In the genomic region with DNA sequence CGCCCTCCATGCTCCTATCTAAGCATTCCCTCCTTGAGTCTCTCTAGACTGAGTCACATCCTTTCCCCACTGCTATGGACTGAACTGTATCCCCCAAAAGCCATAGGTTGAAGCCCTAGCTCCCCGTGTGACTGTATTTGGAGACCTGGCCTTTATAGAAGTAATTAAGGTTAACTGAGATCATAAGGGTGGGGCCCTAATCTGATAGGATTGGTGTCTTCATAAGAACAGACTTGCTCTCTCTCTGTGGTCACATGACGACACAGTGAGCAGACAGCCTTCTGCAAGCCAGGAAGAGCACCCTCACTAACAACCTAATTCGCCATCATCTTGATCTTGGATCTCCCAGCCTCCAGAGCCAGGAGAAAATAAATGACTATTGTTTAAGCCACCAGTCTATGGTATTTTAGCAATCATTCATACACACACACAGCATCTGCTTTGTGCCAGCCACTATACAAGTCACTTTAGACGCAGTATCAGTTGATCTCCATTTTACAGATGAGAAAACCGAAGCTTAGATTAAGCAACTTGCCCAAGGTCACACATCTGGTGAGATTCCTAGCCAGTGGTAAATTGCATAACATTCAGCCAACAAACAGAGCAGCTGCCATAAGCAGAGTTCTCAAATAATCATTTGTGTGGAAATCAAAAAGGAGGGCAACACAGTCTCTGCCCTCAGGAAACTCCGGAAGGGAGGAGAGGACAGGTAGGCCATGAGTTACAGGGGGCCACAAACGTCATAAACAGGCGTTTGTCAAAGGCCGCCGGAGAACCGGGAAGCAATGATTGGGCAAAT, we compare ENCODE assay signal across 8 cellular contexts.
DNase-seq lines count a peak whose midpoint lies in the region; ATAC-seq and TF ChIP-seq lines count a peak whose summit lies in the region.

No MANE protein-coding gene starts in this region.

- H3K4me3 Mint-ChIP-seq in neural crest cell: peak overlapping the region; percentile 77

- no peaks in the 10 kb centered on the region for H3K9me2 ChIP-seq in DOHH2 (replicated peaks; ENCODE audit: control insufficient read depth, low read length)

- DNase-seq in NAMALWA (ENCODE audit: low spot score) (peak; percentile 9), breast epithelium (ENCODE audit: low spot score in 2 of 2) (no peak), neural crest cell (ENCODE audit: low read depth, low spot score) (no peak), DMS53 (lab: John Stamatoyannopoulos, UW) (no peak), osteoblast (ENCODE audit: insufficient read length, low spot score, missing footprints) (no peak)
- no peak for DNase-seq in activated CD4-positive, alpha-beta T cell treated with anti-CD3 and anti-CD28 coated beads for 48 hours

- TF ChIP-seq CTCF in DOHH2 (IDR thresholded peaks at IDR 0.05; ENCODE audit: low read depth, low read length, poor library complexity, severe bottlenecking) (no peak), breast epithelium (IDR thresholded peaks at IDR 0.05) (no peak), neural crest cell (conservative IDR thresholded peaks at IDR 0.05) (no peak), osteoblast (IDR thresholded peaks at IDR 0.05; ENCODE audit: extremely low read depth, low read depth, low read length) (no peak)

- H3K36me3 ChIP-seq in DOHH2 (ENCODE audit: control insufficient read depth, low read length) (no peaks in the 10 kb centered on the region), breast epithelium (no peaks in the 10 kb centered on the region), osteoblast (ENCODE audit: insufficient read depth, low read length) (no peaks in the 10 kb centered on the region)

- no peak overlapping the region for H3K27ac Mint-ChIP-seq in neural crest cell (ENCODE audit: unreplicated experiment)

- peaks cover 2% of the 10 kb centered on the region; the same call in 1 of the 2 replicates for H3F3A ChIP-seq in DOHH2 (ENCODE audit: control insufficient read depth, insufficient read depth)

- H2AFZ ChIP-seq in osteoblast (ENCODE audit: low read length): no peak overlapping the region

- H3K9me3 ChIP-seq in DOHH2 (ENCODE audit: control insufficient read depth, insufficient read depth, low read length) (peaks cover 6% of the 10 kb centered on the region), breast epithelium (peaks cover 0 to 7% of the 10 kb centered on the region in 2 donors), osteoblast (ENCODE audit: low read depth, low read length) (peaks cover 3% of the 10 kb centered on the region)

- TF ChIP-seq POLR2A in breast epithelium (IDR thresholded peaks at IDR 0.05): no peak

- intact Hi-C loops in breast epithelium (cut with DNase I; ENCODE audit: low total_unique reads): loop anchor here (10.0 kb wide), 1 partner anchor 595 kb away; no protein-coding TSS in a partner anchor

- no peaks in the 10 kb centered on the region for H3K79me2 ChIP-seq in DOHH2 (ENCODE audit: control insufficient read depth, low read length)
- no peaks in the 10 kb centered on the region for H3K79me2 ChIP-seq in osteoblast (ENCODE audit: insufficient read depth, low read length)

- H3K4me1 Mint-ChIP-seq in neural crest cell: peaks cover 34% of the 10 kb centered on the region

- H3K27me3 ChIP-seq in DOHH2 (ENCODE audit: control insufficient read depth, low read length) (no peaks in the 10 kb centered on the region; the same call in 1 of the 2 replicates), breast epithelium (no peaks in the 10 kb centered on the region), osteoblast (ENCODE audit: insufficient read depth, low read length) (no peaks in the 10 kb centered on the region)

- H3K36me3 Mint-ChIP-seq in neural crest cell (ENCODE audit: low read depth): peaks cover 16% of the 10 kb centered on the region

- H4K20me1 ChIP-seq in DOHH2 (ENCODE audit: control insufficient read depth, insufficient read depth, low read depth, low read length): no peaks in the 10 kb centered on the region
- no peaks in the 10 kb centered on the region for H4K20me1 ChIP-seq in osteoblast (ENCODE audit: insufficient read depth, low read length)

- H3K9me3 Mint-ChIP-seq in neural crest cell: peaks cover 19% of the 10 kb centered on the region

- peaks cover 18% of the 10 kb centered on the region for H3K27me3 Mint-ChIP-seq in neural crest cell (ENCODE audit: low read depth)

- H3K4me2 ChIP-seq in DOHH2 (ENCODE audit: low read length) (peak overlapping the region; percentile 73; the same call in 1 of the 2 replicates), osteoblast (ENCODE audit: insufficient read depth, low read length) (no peak overlapping the region)

- H3K27ac ChIP-seq in DOHH2 (ENCODE audit: low read depth, low read length) (no peak overlapping the region), breast epithelium (peak overlapping the region; percentile 87 to 95), osteoblast (ENCODE audit: low read depth, low read length) (no peak overlapping the region)

- no peak for ATAC-seq in activated CD4-positive, CD25-positive, alpha-beta regulatory T cell treated with anti-CD3 and anti-CD28 coated beads, Interleukin-2, amount 50 U/mL, for 24 hours

- H3K4me3 ChIP-seq in DOHH2 (ENCODE audit: low read length): no peak overlapping the region; the same call in 1 of the 2 replicates
- H3K4me3 ChIP-seq in breast epithelium: no peak overlapping the region
- H3K4me3 ChIP-seq in osteoblast (ENCODE audit: insufficient read depth, low read length): no peak overlapping the region

- peaks cover 33% of the 10 kb centered on the region for H3K4me1 ChIP-seq in DOHH2 (ENCODE audit: control insufficient read depth, low read length)
- peaks cover 7 to 10% of the 10 kb centered on the region in 2 donors for H3K4me1 ChIP-seq in breast epithelium
- H3K4me1 ChIP-seq in osteoblast (ENCODE audit: insufficient read depth, low read length): peaks cover 5% of the 10 kb centered on the region

Comparison
In these comparisons a context has a peak if more than half of its experiments do, and no peak if none do; other contexts are left out.
1. H3K27ac ChIP-seq: peak in breast epithelium (2 of 2); none in DOHH2 (single experiment) and osteoblast (single experiment).